Comparison of ENCODE assay signal across 9 cellular contexts in genomic region chr10:79145517-79146470, GRCh38.
DNase-seq lines count a peak whose midpoint lies in the region; ATAC-seq and TF ChIP-seq lines count a peak whose summit lies in the region.
"Had no signal": no experiment of that assay in that cellular context is flagged by ENCODE, and none has a peak within 500 bp of the region (broad histone marks: within the 10 kb centered on the region; RNA-seq: fewer than 3 reads in every experiment).

No MANE protein-coding gene starts in this region.

- H3K4me3 ChIP-seq in left ventricle myocardium inferior (peak overlapping the region; percentile 32), coronary artery (peak overlapping the region; percentile 20), uterus (no peak overlapping the region)
- H3K4me3 ChIP-seq: MG63 had no signal

- H3K9me3 ChIP-seq in left ventricle myocardium inferior (replicated peaks) (no peaks in the 10 kb centered on the region), uterus (no peaks in the 10 kb centered on the region)
- H3K9me3 ChIP-seq: MG63 had no signal

- peaks cover 22% of the 10 kb centered on the region for H3K36me3 Mint-ChIP-seq in nephron (ENCODE audit: low read depth)

- ATAC-seq in Right ventricle myocardium superior (ENCODE audit: poor library complexity) (no peak), GM19455 (IDR thresholded peaks at IDR 0.05; ENCODE audit: unreplicated experiment) (no peak)

- no peak overlapping the region for H3K4me3 Mint-ChIP-seq in nephron

- intact Hi-C loops in left ventricle myocardium inferior (cut with micrococcal nuclease) (loop anchor here (5.0 kb wide), 1 partner anchor 73 kb away; no protein-coding TSS in a partner anchor), Right ventricle myocardium superior (cut with DNase I) (loop anchor here (5.0 kb wide), 1 partner anchor 73 kb away; no protein-coding TSS in a partner anchor), uterus (cut with DNase I; ENCODE audit: low total_unique reads) (no loop called here)

- H3K27me3 ChIP-seq in left ventricle myocardium inferior (ENCODE audit: low read depth) (no peaks in the 10 kb centered on the region), uterus (no peaks in the 10 kb centered on the region)
- H3K27me3 ChIP-seq: MG63 had no signal

- peak overlapping the region; percentile 79 to 87 (median 85) for H3K27ac Mint-ChIP-seq in nephron

- no peak for TF ChIP-seq CTCF in left ventricle myocardium inferior (IDR thresholded peaks at IDR 0.05; ENCODE audit: borderline replicate concordance)
- TF ChIP-seq CTCF in coronary artery (IDR thresholded peaks at IDR 0.05): no peak
- no peak for TF ChIP-seq CTCF in nephron (IDR thresholded peaks at IDR 0.05; ENCODE audit: unreplicated experiment in 3 of 3)
- TF ChIP-seq CTCF in uterus (IDR thresholded peaks at IDR 0.05): no peak

- H3K9me3 Mint-ChIP-seq in nephron: no peaks in the 10 kb centered on the region

- TF ChIP-seq POLR2A in uterus (IDR thresholded peaks at IDR 0.05): no peak

- H3K36me3 ChIP-seq in left ventricle myocardium inferior (peaks cover 22% of the 10 kb centered on the region), uterus (no peaks in the 10 kb centered on the region)

- H3K27me3 Mint-ChIP-seq in nephron (ENCODE audit: low read depth): no peaks in the 10 kb centered on the region

- peaks cover 81% of the 10 kb centered on the region for H3K4me1 Mint-ChIP-seq in nephron

- no peak for DNase-seq in left ventricle myocardium inferior
- no peak for DNase-seq in Right ventricle myocardium superior
- no peak for DNase-seq in coronary artery (ENCODE audit: low spot score)
- DNase-seq in uterus: no peak
- no peak for DNase-seq in Kasumi-1 (lab: John Stamatoyannopoulos, UW)
- no peak for DNase-seq in hippocampal formation (lab: John Stamatoyannopoulos, UW)
- DNase-seq: MG63 had no signal

- peak overlapping the region; percentile 99 for H3K27ac ChIP-seq in left ventricle myocardium inferior (replicated peaks)
- H3K27ac ChIP-seq in coronary artery: peak overlapping the region; percentile 81 to 91
- peak overlapping the region; percentile 93 to 94 for H3K27ac ChIP-seq in uterus

- peaks cover 100% of the 10 kb centered on the region for H3K4me1 ChIP-seq in left ventricle myocardium inferior
- H3K4me1 ChIP-seq in uterus: peaks cover 32 to 59% of the 10 kb centered on the region in 2 donors

Comparison
In these comparisons a context has a peak if more than half of its experiments do, and no peak if none do; other contexts are left out.
1. H3K4me3 ChIP-seq: peak in left ventricle myocardium inferior (single experiment) and coronary artery (single experiment); none in uterus (0 of 2).
2. Peak in every context shown above with its lines, with median percentiles within 50 percentile points of each other: H3K27ac ChIP-seq.